28 cellular contexts compared by ENCODE assay signal in genomic region chr6:170442596-170442995, GRCh38.
"Had no signal": no experiment of that assay in that cellular context is flagged by ENCODE, and none has a peak within 500 bp of the region (broad histone marks: within the 10 kb centered on the region; RNA-seq: fewer than 3 reads in every experiment).

No MANE protein-coding gene starts in this region.

- FAIRE-seq: frontal cortex had no signal

- H3K36me3 Mint-ChIP-seq: activated naive CD4-positive, alpha-beta T cell treated with anti-CD3 and anti-CD28 coated beads, Interleukin-2, amount 10 ng/mL, durations not matched to agents 7 days and 5 days; activated naive CD4-positive, alpha-beta T cell treated with anti-CD3 and anti-CD28 coated beads, Interleukin-2, amount 50 U/mL, for 72 hours; activated naive CD8-positive, alpha-beta T cell treated with anti-CD3 and anti-CD28 coated beads, Interleukin-2, amount 10 ng/mL, durations not matched to agents 7 days and 5 days; brain; T-cell had no signal

- H3K27ac Mint-ChIP-seq: activated B cell treated with CpG ODN at 0.5 μM for 24 hours; activated CD8-positive, alpha-beta T cell treated with anti-CD3 and anti-CD28 coated beads for 36 hours; activated naive CD4-positive, alpha-beta T cell treated with anti-CD3 and anti-CD28 coated beads, Interleukin-2, amount 10 ng/mL, durations not matched to agents 7 days and 5 days; activated naive CD4-positive, alpha-beta T cell treated with anti-CD3 and anti-CD28 coated beads, Interleukin-2, amount 50 U/mL, for 72 hours; activated naive CD8-positive, alpha-beta T cell treated with anti-CD3 and anti-CD28 coated beads, Interleukin-2, amount 10 ng/mL, durations not matched to agents 7 days and 5 days; activated T-helper 17 cell treated with anti-CD3 and anti-CD28 coated beads, Interleukin-2, amount 50 U/mL, for 72 hours; dendritic cell treated with granulocyte-macrophage colony-stimulating factor and Interleukin-4, amounts not matched to agents 40 ng/mL and 50 ng/mL, for 4 days; endodermal cell; T-cell; T-helper 1 cell treated with Interleukin-12 subunit alpha and Interleukin-12 subunit beta and Interleukin-4 antibody, amounts not matched to agents 30 μg/mL and 1 μg/mL, for 36 hours had no signal

- ATAC-seq: activated CD4-positive, CD25-positive, alpha-beta regulatory T cell treated with anti-CD3 and anti-CD28 coated beads, Interleukin-2, amount 50 U/mL, for 24 hours; activated CD8-positive, alpha-beta T cell treated with anti-CD3 and anti-CD28 coated beads for 36 hours; activated naive CD4-positive, alpha-beta T cell treated with anti-CD3 and anti-CD28 coated beads, Interleukin-2, amount 50 U/mL, for 72 hours; activated T-cell treated with anti-CD3 and anti-CD28 coated beads, Interleukin-2, amount 50 U/mL, for 4 hours; activated T-helper 17 cell treated with anti-CD3 and anti-CD28 coated beads, Interleukin-2, amount 50 U/mL, for 72 hours; esophagus mucosa; T-cell had no signal

- H3K4me1 Mint-ChIP-seq: activated naive CD4-positive, alpha-beta T cell treated with anti-CD3 and anti-CD28 coated beads, Interleukin-2, amount 10 ng/mL, durations not matched to agents 7 days and 5 days; activated T-helper 17 cell treated with anti-CD3 and anti-CD28 coated beads, Interleukin-2, amount 50 U/mL, for 72 hours; endodermal cell had no signal

- DNase-seq: activated B cell treated with CpG ODN at 0.5 μM for 24 hours; activated CD4-positive, alpha-beta T cell treated with anti-CD3 and anti-CD28 coated beads for 48 hours; activated CD4-positive, alpha-beta T cell treated with anti-CD3 and anti-CD28 coated beads, Interleukin-2, amount 50 U/mL, for 1 hour; activated CD4-positive, alpha-beta T cell treated with anti-CD3 and anti-CD28 coated beads, Interleukin-2, amount 50 U/mL, for 48 hours; activated CD8-positive, alpha-beta memory T cell treated with anti-CD3 and anti-CD28 coated beads for 24 hours; activated CD8-positive, alpha-beta T cell treated with anti-CD3 and anti-CD28 coated beads for 36 hours; activated gamma-delta T cell; activated naive CD4-positive, alpha-beta T cell; activated naive CD4-positive, alpha-beta T cell treated with anti-CD3 and anti-CD28 coated beads, Interleukin-2, amount 10 ng/mL, durations not matched to agents 7 days and 5 days; activated naive CD8-positive, alpha-beta T cell treated with anti-CD3 and anti-CD28 coated beads, Interleukin-2, amount 10 ng/mL, durations not matched to agents 7 days and 5 days; activated T-cell treated with anti-CD3 and anti-CD28 coated beads, Interleukin-2, amount 50 U/mL, for 4 hours; central memory CD4-positive, alpha-beta T cell; dorsolateral prefrontal cortex; effector memory CD4-positive, alpha-beta T cell; foreskin fibroblast; SW 1271; T-cell; T1000; WERI-Rb-1 had no signal

- H3K9me3 Mint-ChIP-seq: activated B cell treated with CpG ODN at 0.5 μM for 24 hours; activated CD8-positive, alpha-beta T cell treated with anti-CD3 and anti-CD28 coated beads for 36 hours; activated naive CD4-positive, alpha-beta T cell treated with anti-CD3 and anti-CD28 coated beads, Interleukin-2, amount 10 ng/mL, durations not matched to agents 7 days and 5 days; activated naive CD4-positive, alpha-beta T cell treated with anti-CD3 and anti-CD28 coated beads, Interleukin-2, amount 50 U/mL, for 72 hours; activated naive CD8-positive, alpha-beta T cell treated with anti-CD3 and anti-CD28 coated beads, Interleukin-2, amount 10 ng/mL, durations not matched to agents 7 days and 5 days; activated T-cell treated with anti-CD3 and anti-CD28 coated beads, Interleukin-2, amount 50 U/mL, for 4 hours; activated T-helper 17 cell treated with anti-CD3 and anti-CD28 coated beads, Interleukin-2, amount 50 U/mL, for 72 hours; dendritic cell treated with granulocyte-macrophage colony-stimulating factor and Interleukin-4, amounts not matched to agents 40 ng/mL and 50 ng/mL, for 4 days; endodermal cell; T-cell; T-helper 1 cell treated with Interleukin-12 subunit alpha and Interleukin-12 subunit beta and Interleukin-4 antibody, amounts not matched to agents 30 μg/mL and 1 μg/mL, for 36 hours had no signal

- H3K4me3 Mint-ChIP-seq: activated B cell treated with CpG ODN at 0.5 μM for 24 hours; activated CD8-positive, alpha-beta T cell treated with anti-CD3 and anti-CD28 coated beads for 36 hours; activated naive CD4-positive, alpha-beta T cell treated with anti-CD3 and anti-CD28 coated beads, Interleukin-2, amount 10 ng/mL, durations not matched to agents 7 days and 5 days; activated naive CD8-positive, alpha-beta T cell treated with anti-CD3 and anti-CD28 coated beads, Interleukin-2, amount 10 ng/mL, durations not matched to agents 7 days and 5 days; activated T-cell treated with anti-CD3 and anti-CD28 coated beads, Interleukin-2, amount 50 U/mL, for 4 hours; activated T-helper 17 cell treated with anti-CD3 and anti-CD28 coated beads, Interleukin-2, amount 50 U/mL, for 72 hours; brain; dendritic cell treated with granulocyte-macrophage colony-stimulating factor and Interleukin-4, amounts not matched to agents 40 ng/mL and 50 ng/mL, for 4 days; endodermal cell; T-cell; T-helper 1 cell treated with Interleukin-12 subunit alpha and Interleukin-12 subunit beta and Interleukin-4 antibody, amounts not matched to agents 30 μg/mL and 1 μg/mL, for 36 hours had no signal
